8 cellular contexts compared by ENCODE assay signal in genomic region chr17:17729620-17730249, GRCh38. TPM values are rescaled to one million over a fixed set of nuclear protein-coding genes. Genes with fewer than 3 reads are reported as not detected.
DNase-seq lines count a peak whose midpoint lies in the region; ATAC-seq and TF ChIP-seq lines count a peak whose summit lies in the region.

No MANE protein-coding gene starts in this region.

- H3K9me3 ChIP-seq in Panc1 (ENCODE audit: control insufficient read depth, insufficient read depth, low read depth, low read length), result no peaks in the 10 kb centered on the region
- H3K9me3 ChIP-seq in hepatocyte (ENCODE audit: low read depth), result no peaks in the 10 kb centered on the region

- no TSS peak for BruUV-seq in Panc1 (replicated peaks; lab: Mats Ljungman, UMichigan)

- ATAC-seq in Panc1 (peak; percentile 55), HG03139 (IDR thresholded peaks at IDR 0.05; ENCODE audit: unreplicated experiment) (no peak), GM21423 (IDR thresholded peaks at IDR 0.05; ENCODE audit: unreplicated experiment) (no peak)

- TF ChIP-seq CTCF in HFFc6 (IDR thresholded peaks at IDR 0.05) (peak; percentile 74), Panc1 (IDR thresholded peaks at IDR 0.05) (no peak; the same call in 1 of the 2 replicates), hepatocyte (IDR thresholded peaks at IDR 0.05; ENCODE audit: poor library complexity) (peak; percentile 56)

- 65% methylated on average over 5 of the region's 5 CpGs for WGBS in hepatocyte (ENCODE audit: low lambda C conversion rate, missing lambda C conversion rate)

- DNase-seq in CD1c-positive myeloid dendritic cell (ENCODE audit: extremely low spot score), result peak; percentile 25
- no peak for DNase-seq in HFFc6
- DNase-seq in Panc1 (ENCODE audit: low read depth, low spot score), result peak; percentile 20
- DNase-seq in activated naive CD4-positive, alpha-beta T cell treated with anti-CD3 and anti-CD28 coated beads, Interleukin-2, amount 10 ng/mL, durations not matched to agents 7 days and 5 days, result peak; percentile 79
- DNase-seq in hepatocyte (ENCODE audit: low spot score), result peak; percentile 70
- DNase-seq in stimulated activated CD8-positive, alpha-beta memory T cell treated with anti-CD3 and anti-CD28 coated beads, Interleukin-12 subunit alpha, Interleukin-12 subunit beta, amount 100 ng/mL, for 1 hour (ENCODE audit: low read depth), result peak; percentile 48

- in situ Hi-C loops in Panc1 (cut with HindIII; ENCODE audit: low pct_unique_long_range_greater_than_20kb, low sequenced_read_pairs), result no loop called here

- H3K27ac Mint-ChIP-seq in HFFc6, result 0 out of 2 replicates have a peak overlapping the region, but pooled peaks have one; percentile 15
- peak overlapping the region; percentile 12 for H3K27ac Mint-ChIP-seq in activated naive CD4-positive, alpha-beta T cell treated with anti-CD3 and anti-CD28 coated beads, Interleukin-2, amount 10 ng/mL, durations not matched to agents 7 days and 5 days

- H3K4me3 Mint-ChIP-seq in HFFc6, result no peak overlapping the region
- H3K4me3 Mint-ChIP-seq in activated naive CD4-positive, alpha-beta T cell treated with anti-CD3 and anti-CD28 coated beads, Interleukin-2, amount 10 ng/mL, durations not matched to agents 7 days and 5 days, result no peak overlapping the region

- H3K9me2 ChIP-seq in hepatocyte (replicated peaks; ENCODE audit: insufficient read depth), result no peaks in the 10 kb centered on the region

- H3K9me3 Mint-ChIP-seq in HFFc6, result no peaks in the 10 kb centered on the region
- no peaks in the 10 kb centered on the region for H3K9me3 Mint-ChIP-seq in activated naive CD4-positive, alpha-beta T cell treated with anti-CD3 and anti-CD28 coated beads, Interleukin-2, amount 10 ng/mL, durations not matched to agents 7 days and 5 days

- H3K36me3 Mint-ChIP-seq in HFFc6 (ENCODE audit: low read depth), result no peaks in the 10 kb centered on the region
- peaks cover 3% of the 10 kb centered on the region for H3K36me3 Mint-ChIP-seq in activated naive CD4-positive, alpha-beta T cell treated with anti-CD3 and anti-CD28 coated beads, Interleukin-2, amount 10 ng/mL, durations not matched to agents 7 days and 5 days

- H3K4me1 Mint-ChIP-seq in HFFc6 (ENCODE audit: low read depth), result peaks cover 69% of the 10 kb centered on the region
- H3K4me1 Mint-ChIP-seq in activated naive CD4-positive, alpha-beta T cell treated with anti-CD3 and anti-CD28 coated beads, Interleukin-2, amount 10 ng/mL, durations not matched to agents 7 days and 5 days, result peaks cover 28% of the 10 kb centered on the region

- H4K20me1 ChIP-seq in hepatocyte (ENCODE audit: insufficient read depth, poor library complexity, severe bottlenecking), result peaks cover 83% of the 10 kb centered on the region

- H3K4me2 ChIP-seq in hepatocyte, result no peak overlapping the region

- intact Hi-C loops in Panc1 (cut with micrococcal nuclease; ENCODE audit: unreplicated experiment), result no loop called here

- H3K27ac ChIP-seq in Panc1 (ENCODE audit: low read length) (no peak overlapping the region), hepatocyte (no peak overlapping the region)

- H2AFZ ChIP-seq in hepatocyte, result no peak overlapping the region

- H3K4me3 ChIP-seq in Panc1 (ENCODE audit: low read depth in 2 of 2, low read length in 2 of 2) (no peak overlapping the region), hepatocyte (no peak overlapping the region)

- peaks cover 67% of the 10 kb centered on the region for H3K4me1 ChIP-seq in Panc1 (ENCODE audit: control insufficient read depth, insufficient read depth, low read length)
- H3K4me1 ChIP-seq in hepatocyte (ENCODE audit: insufficient read depth), result peaks cover 13% of the 10 kb centered on the region

- POLR2A ChIA-PET in Panc1 (lab: Charles Lee), result no interaction called here

- CTCF ChIA-PET in Panc1 (lab: Charles Lee), result no interaction called here
- CTCF ChIA-PET in activated naive CD4-positive, alpha-beta T cell treated with anti-CD3 and anti-CD28 coated beads, Interleukin-2, amount 10 ng/mL, durations not matched to agents 7 days and 5 days (lab: Charles Lee), result interaction anchor here (1.5 to 1.8 kb wide), 2 partner anchors 9 to 132 kb away, joined by 4 to 9 read pairs; no protein-coding TSS in a partner anchor

- H3K27me3 ChIP-seq in Panc1 (ENCODE audit: control insufficient read depth, insufficient read depth, low read length) (no peaks in the 10 kb centered on the region), hepatocyte (no peaks in the 10 kb centered on the region)

- H3K79me2 ChIP-seq in hepatocyte, result peaks cover 100% of the 10 kb centered on the region

- H3K36me3 ChIP-seq in Panc1 (ENCODE audit: control insufficient read depth, insufficient read depth, low read length), result no peaks in the 10 kb centered on the region
- H3K36me3 ChIP-seq in hepatocyte (replicated peaks; ENCODE audit: insufficient read depth, low read depth), result no peaks in the 10 kb centered on the region

- peaks cover 3% of the 10 kb centered on the region for H3K27me3 Mint-ChIP-seq in HFFc6 (ENCODE audit: insufficient read depth)
- H3K27me3 Mint-ChIP-seq in activated naive CD4-positive, alpha-beta T cell treated with anti-CD3 and anti-CD28 coated beads, Interleukin-2, amount 10 ng/mL, durations not matched to agents 7 days and 5 days, result peaks cover 21% of the 10 kb centered on the region

RNA-seq across cellular contexts. Expression of gene RAI1, which starts 48.5 kb away (rescaled TPM):
- total RNA-seq in HFFc6 (2021; fragmentation: NEBNext Ultra II Directional; extraction: Animal tissue kit (Norgen Biotek cat#: 25700)), result 10 to 100 TPM; 26.9 to 29.3 (median 29.0) TPM
- total RNA-seq in Panc1 (2021; ENCODE audit: unreplicated experiment) (51.0 TPM), hepatocyte (19.2 and 23.8 TPM in 2 replicates)
- polyA plus RNA-seq in Panc1 (2012; ENCODE audit: insufficient read length), result 39.2 TPM
- polyA plus RNA-seq in hepatocyte, result 18.7 and 20.2 TPM in 2 replicates
